Comparison of ENCODE assay signal across 15 cellular contexts in genomic region chr18:8844721-8845148, GRCh38.
DNase-seq lines count a peak whose midpoint lies in the region; ATAC-seq, FAIRE-seq and TF ChIP-seq lines count a peak whose summit lies in the region.
"Had no signal": no experiment of that assay in that cellular context is flagged by ENCODE, and none has a peak within 500 bp of the region (broad histone marks: within the 10 kb centered on the region; RNA-seq: fewer than 3 reads in every experiment).

No MANE protein-coding gene starts in this region.

- no peaks in the 10 kb centered on the region for H3K27me3 ChIP-seq in H1 (replicated peaks in 1 of 4; ENCODE audit: control insufficient read depth in 3 of 4, extremely low read depth in 1 of 4, insufficient read depth in 3 of 4, low read length in 3 of 4)

- no peak overlapping the region for H2AK5ac ChIP-seq in H1 (ENCODE audit: low read depth, low read length)

- H3K79me1 ChIP-seq in H1 (ENCODE audit: low read depth, low read length), result no peaks in the 10 kb centered on the region

- H2BK12ac ChIP-seq in H1 (ENCODE audit: low read depth, low read length), result no peak overlapping the region; the same call in 1 of the 2 replicates

- H3K4ac ChIP-seq in H1 (replicated peaks; ENCODE audit: insufficient read length, low read depth, low read length), result no peak overlapping the region

- H3K4me1 Mint-ChIP-seq in type B pancreatic cell (ENCODE audit: unreplicated experiment), result peaks cover 5% of the 10 kb centered on the region
- H3K4me1 Mint-ChIP-seq: CD4-positive, alpha-beta memory T cell; memory B cell had no signal

- H2BK5ac ChIP-seq in H1 (ENCODE audit: low read depth, low read length), result no peak overlapping the region

- no peak for TF ChIP-seq RAD21 in H1 (IDR thresholded peaks at IDR 0.05 in 1 of 2, conservative IDR thresholded peaks at IDR 0.05 in 1 of 2; ENCODE audit: low read depth in 2 of 2, low read length in 2 of 2)

- intact Hi-C loops in Right ventricle myocardium inferior (cut with DNase I), result loop anchor here (10.0 kb wide), 1 partner anchor 140 kb away; the partner anchor contains the start of gene MTCL1

- no peak overlapping the region for H3K56ac ChIP-seq in H1 (replicated peaks; ENCODE audit: insufficient read length, low read depth, low read length)

- DNase-seq in NCI-H1694 treated with DMSO at 0.1 percent for 48 hours (lab: John Stamatoyannopoulos, UW) (peak; percentile 14), NCI-H1694 (lab: John Stamatoyannopoulos, UW) (no peak), NCI-H510A treated with DMSO at 0.1 percent for 48 hours (lab: John Stamatoyannopoulos, UW) (peak; percentile 50), H1 (ENCODE audit: low read depth in 1 of 2, low spot score in 2 of 2) (no peak), type B pancreatic cell (ENCODE audit: extremely low spot score, unreplicated experiment) (no peak), SW 1271 (lab: John Stamatoyannopoulos, UW) (no peak), NCI-H524 treated with DMSO at 0.1 percent for 48 hours (lab: John Stamatoyannopoulos, UW) (no peak), Right ventricle myocardium inferior (ENCODE audit: missing footprints) (no peak)
- DNase-seq: 8988T; activated CD4-positive, CD25-positive, alpha-beta regulatory T cell; CD4-positive, alpha-beta memory T cell; HFFc6 had no signal

- H3K9me3 Mint-ChIP-seq in type B pancreatic cell, result peaks cover 6% of the 10 kb centered on the region
- H3K9me3 Mint-ChIP-seq: HFFc6, memory B cell had no signal

- no peak overlapping the region for H3K4me2 ChIP-seq in H1 (ENCODE audit: insufficient read depth in 1 of 2, low read depth in 2 of 2, low read length in 2 of 2)

- H3K9ac ChIP-seq in H1 (replicated peaks in 1 of 4; ENCODE audit: extremely low read depth in 1 of 4, low read depth in 3 of 4, low read length in 3 of 4), result no peak overlapping the region

- no peaks in the 10 kb centered on the region for H3K9me3 ChIP-seq in H1 (ENCODE audit: insufficient read depth in 2 of 2, low read depth in 1 of 2, low read length in 1 of 2)

- CTCF ChIA-PET in H1 (lab: Charles Lee; ENCODE audit: partially characterized antibody), result interaction anchor here (0.7 to 1.3 kb wide), 3 partner anchors 13 to 726 kb away, joined by 3 read pairs; no protein-coding TSS in a partner anchor

- H3K14ac ChIP-seq in H1 (ENCODE audit: insufficient read length), result no peak overlapping the region

- no peak overlapping the region for H2BK20ac ChIP-seq in H1 (ENCODE audit: low read length)

- POLR2A ChIA-PET in H1 (lab: Charles Lee; ENCODE audit: partially characterized antibody), result no interaction called here

- H2AFZ ChIP-seq in H1 (ENCODE audit: low read length), result no peak overlapping the region

- H3K23ac ChIP-seq in H1 (ENCODE audit: insufficient read length), result no peak overlapping the region

- WGBS in H1 (ENCODE audit: extremely low coverage in 1 of 2, insufficient coverage in 1 of 2, insufficient read length in 1 of 2, insufficient replicate concordance in 2 of 2, low coverage in 1 of 2, low lambda C conversion rate in 2 of 2, missing lambda C conversion rate in 1 of 2), 2 experiments, result 91% methylated on average over 16 of the region's 16 CpGs; no CpG with 5 or more reads in 1 of the 2 experiments

- H3K27ac ChIP-seq in H1 (ENCODE audit: low read depth, low read length), result no peak overlapping the region

- no peaks in the 10 kb centered on the region; a peak in 1 of 7 replicates for H3K4me1 ChIP-seq in H1 (replicated peaks in 1 of 4; ENCODE audit: control insufficient read depth in 3 of 4, insufficient read depth in 4 of 4, low read length in 3 of 4)

- no peaks in the 10 kb centered on the region for H3K27me3 Mint-ChIP-seq in type B pancreatic cell

- H4K91ac ChIP-seq in H1 (replicated peaks; ENCODE audit: insufficient read length, low read length), result no peak overlapping the region

- H3K23me2 ChIP-seq in H1 (ENCODE audit: low read depth, low read length), result no peaks in the 10 kb centered on the region

- no peak for ATAC-seq in Right ventricle myocardium inferior
- ATAC-seq: esophagus mucosa had no signal

- H3K4me3 Mint-ChIP-seq in type B pancreatic cell, result no peak overlapping the region
- H3K4me3 Mint-ChIP-seq: CD4-positive, alpha-beta memory T cell; HFFc6; memory B cell had no signal

- no peak overlapping the region for H2BK15ac ChIP-seq in H1 (ENCODE audit: low read length)

- no peak for TF ChIP-seq POLR2A in H1 (IDR thresholded peaks at IDR 0.05; ENCODE audit: control extremely low read depth in 1 of 2, low read depth in 2 of 2, low read length in 2 of 2)

- no peaks in the 10 kb centered on the region for H4K20me1 ChIP-seq in H1 (replicated peaks in 1 of 2; ENCODE audit: control insufficient read depth in 1 of 2, insufficient read depth in 2 of 2, low read length in 2 of 2)

- H3K4me3 ChIP-seq in H1 (ENCODE audit: extremely low read depth in 1 of 4, insufficient read depth in 2 of 4, low read depth in 3 of 4, low read length in 4 of 4), result no peak overlapping the region

- H3K27ac Mint-ChIP-seq in type B pancreatic cell, result peak overlapping the region; percentile 64
- H3K27ac Mint-ChIP-seq: CD4-positive, alpha-beta memory T cell; HFFc6; memory B cell had no signal

- no peak overlapping the region for H2BK120ac ChIP-seq in H1 (replicated peaks; ENCODE audit: low read depth, low read length)

- H3K18ac ChIP-seq in H1 (ENCODE audit: extremely low read depth, low read length), result peak overlapping the region; percentile 11; the same call in 1 of the 2 replicates

- FAIRE-seq in H1 (lab: Jason Lieb, UNC), result no peak
- FAIRE-seq: colon had no signal

- H3K36me3 ChIP-seq in H1 (ENCODE audit: control insufficient read depth in 2 of 4, insufficient read depth in 4 of 4, low read length in 3 of 4), result no peaks in the 10 kb centered on the region

- no peaks in the 10 kb centered on the region for H3K79me2 ChIP-seq in H1 (ENCODE audit: control insufficient read depth in 1 of 2, insufficient read depth in 2 of 2, low read length in 2 of 2)

- no peak for TF ChIP-seq EP300 in H1 (IDR thresholded peaks at IDR 0.05; ENCODE audit: borderline replicate concordance in 1 of 2, low read depth in 2 of 2, low read length in 2 of 2)

- no peak overlapping the region for H4K8ac ChIP-seq in H1 (ENCODE audit: extremely low read depth, insufficient read depth, low read length)

- H4K5ac ChIP-seq in H1 (ENCODE audit: insufficient read length, low read depth, low read length), result no peak overlapping the region

- TF ChIP-seq CTCF in H1 (IDR thresholded peaks at IDR 0.05; ENCODE audit: control extremely low read depth in 1 of 3, insufficient read depth in 1 of 3, low read depth in 1 of 3, low read length in 3 of 3) (no peak), type B pancreatic cell (conservative IDR thresholded peaks at IDR 0.05) (no peak)

- H3K36me3 Mint-ChIP-seq in type B pancreatic cell, result no peaks in the 10 kb centered on the region
- H3K36me3 Mint-ChIP-seq: CD4-positive, alpha-beta memory T cell; memory B cell had no signal

Comparison
In these comparisons a context has a peak if more than half of its experiments do, and no peak if none do; other contexts are left out.
1. DNase-seq: peak in NCI-H1694 treated with DMSO at 0.1 percent for 48 hours (single experiment) and NCI-H510A treated with DMSO at 0.1 percent for 48 hours (single experiment); none in NCI-H1694 (single experiment), H1 (0 of 2), type B pancreatic cell (single experiment), SW 1271 (0 of 2), NCI-H524 treated with DMSO at 0.1 percent for 48 hours (single experiment) and Right ventricle myocardium inferior (single experiment).